8 cellular contexts compared by ENCODE assay signal in the genomic region with DNA sequence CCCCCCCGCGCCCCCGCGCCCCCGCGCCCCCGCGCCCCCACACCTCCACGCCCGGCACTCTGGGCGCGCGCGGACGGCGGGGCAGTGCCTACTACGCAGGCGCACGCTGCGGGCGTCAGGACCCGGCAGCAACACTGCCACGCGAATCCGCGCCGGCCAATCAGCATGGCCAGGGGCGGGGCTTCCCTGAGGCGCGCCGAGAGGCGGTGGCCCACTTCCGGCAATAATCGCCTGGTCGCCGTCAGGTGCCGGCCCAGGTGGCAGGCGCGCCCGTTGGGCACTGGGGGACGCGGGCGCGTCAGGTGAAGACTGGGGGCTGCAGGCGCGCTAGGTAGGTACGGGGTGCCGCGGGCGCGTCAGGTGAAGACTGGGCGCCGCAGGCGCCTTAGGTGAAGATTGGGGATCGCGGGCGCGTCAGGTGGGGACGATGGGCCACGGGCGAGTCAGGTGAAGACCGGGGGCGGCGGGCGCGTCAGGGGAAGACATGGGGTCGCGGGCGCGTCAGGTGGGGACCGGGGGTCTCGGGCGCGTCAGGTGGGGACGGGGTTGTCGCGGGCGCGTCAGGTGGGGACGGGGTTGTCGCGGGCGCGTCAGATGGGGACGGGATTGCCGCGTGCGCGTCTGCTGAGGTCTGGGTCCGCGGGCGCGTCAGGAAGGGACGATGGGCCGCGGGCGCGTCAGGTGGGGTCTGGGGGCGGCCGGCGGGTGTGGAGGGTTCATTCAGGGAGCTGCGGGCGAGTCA.
DNase-seq lines count a peak whose midpoint lies in the region; ATAC-seq and TF ChIP-seq lines count a peak whose summit lies in the region.

No MANE protein-coding gene starts in this region.

- DNase-seq in GM19240 (ENCODE audit: insufficient read length, low spot score), result peak; percentile 79
- peak; percentile 44 to 86 for DNase-seq in NCI-H524 (lab: John Stamatoyannopoulos, UW)
- DNase-seq in activated CD4-positive, alpha-beta T cell treated with anti-CD3 and anti-CD28 coated beads for 4 hours, result peak; percentile 91 to 92
- peak; percentile 91 for DNase-seq in coronary artery (ENCODE audit: low spot score)
- peak; percentile 97 for DNase-seq in left lobe of liver (ENCODE audit: low spot score)
- peak; percentile 90 for DNase-seq in stimulated activated CD4-positive, alpha-beta T cell treated with anti-CD3 and anti-CD28 coated beads, Interleukin-2, amount 100 ng/mL, for 4 hours (ENCODE audit: low read depth)

- peaks cover 24% of the 10 kb centered on the region for H3K4me1 ChIP-seq in BLaER1

- TF ChIP-seq CTCF in coronary artery (IDR thresholded peaks at IDR 0.05), result no peak

- no peaks in the 10 kb centered on the region for H3K9me3 ChIP-seq in BLaER1

- no peaks in the 10 kb centered on the region for H3K36me3 ChIP-seq in BLaER1

- ATAC-seq in HG03439 (IDR thresholded peaks at IDR 0.05; ENCODE audit: unreplicated experiment), result peak; percentile 92
- peak; percentile 83 for ATAC-seq in left lobe of liver

- peak overlapping the region; percentile 83 for H3K4me2 ChIP-seq in BLaER1

- H3K4me3 ChIP-seq in BLaER1 (peak overlapping the region; percentile 91), coronary artery (peak overlapping the region; percentile 89)

- H3K27me3 ChIP-seq in BLaER1, result peaks cover 10% of the 10 kb centered on the region; the same call in 1 of the 2 replicates

- 0 out of 2 replicates have a peak overlapping the region, but pooled peaks have one; percentile 38 for H3K27ac ChIP-seq in BLaER1
- H3K27ac ChIP-seq in coronary artery, result peak overlapping the region; percentile 66 to 88

- H4K20me1 ChIP-seq in BLaER1, result peaks cover 16% of the 10 kb centered on the region

- H3K9ac ChIP-seq in BLaER1, result peak overlapping the region; percentile 71

Comparison
In these comparisons a context has a peak if more than half of its experiments do, and no peak if none do; other contexts are left out.
1. Peak in every context shown above with its lines: DNase-seq, ATAC-seq, H3K4me3 ChIP-seq and H3K27ac ChIP-seq.